In the genomic region with DNA sequence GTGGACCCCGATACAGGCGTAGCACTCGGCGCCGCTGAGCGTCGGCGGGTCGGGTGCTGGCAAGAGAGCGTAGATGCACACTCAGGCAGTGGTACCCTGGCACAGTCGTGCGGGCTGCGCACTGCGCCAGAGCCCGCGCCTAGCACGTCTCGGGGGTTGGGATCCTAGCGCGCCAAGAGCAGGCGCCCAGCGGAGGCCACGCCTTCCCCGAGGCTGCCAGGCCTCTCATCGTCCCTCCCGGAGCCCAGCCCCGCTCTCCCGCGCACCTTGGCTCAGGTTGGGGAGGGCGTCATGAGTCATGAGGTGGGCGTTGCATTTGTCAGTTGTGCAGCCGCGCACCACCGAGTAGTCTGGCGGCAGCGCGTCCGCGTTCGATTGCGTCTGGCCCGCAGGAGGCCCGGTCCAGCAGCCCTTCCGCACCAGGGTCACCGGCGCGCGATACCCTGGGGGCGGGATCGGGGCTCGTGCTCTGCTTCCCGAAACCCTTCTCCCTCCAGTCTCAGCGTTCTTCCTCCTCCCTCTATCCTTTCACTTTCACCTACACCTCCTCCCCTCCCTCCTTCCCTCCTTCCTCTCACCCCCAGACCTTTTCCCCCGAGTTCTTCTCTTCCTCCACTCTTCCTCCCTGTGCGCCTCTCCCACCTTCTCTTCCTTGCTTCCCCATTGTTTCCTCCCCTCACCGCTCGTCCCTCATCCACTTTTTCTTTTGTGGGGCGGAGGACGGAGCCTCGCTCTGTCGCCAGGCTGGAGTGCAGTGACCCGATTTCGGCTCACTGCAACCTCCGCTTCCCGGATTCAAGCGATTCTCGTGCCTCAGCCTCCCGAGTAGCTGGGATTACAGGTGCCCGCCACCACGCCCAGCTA, we compare ENCODE assay signal across 8 cellular contexts. TPM values are rescaled to one million over a fixed set of nuclear protein-coding genes. Genes with fewer than 3 reads are reported as not detected.
DNase-seq lines count a peak whose midpoint lies in the region; ATAC-seq and TF ChIP-seq lines count a peak whose summit lies in the region.

No MANE protein-coding gene starts in this region.

- H3K4me3 ChIP-seq in BJ (ENCODE audit: low read depth, low read length) (peak overlapping the region; percentile 48), dorsolateral prefrontal cortex (peak overlapping the region; percentile 6 to 70 (median 53))

- DNase-seq in BJ (ENCODE audit: low read depth) (no peak), NCI-H128 (lab: John Stamatoyannopoulos, UW; ENCODE audit: unreplicated experiment) (peak; percentile 63), dorsolateral prefrontal cortex (peak in 8 of 10 donors; percentile 33 to 85 (median 66)), middle frontal gyrus (ENCODE audit: extremely low spot score, low spot score) (peak; percentile 44)
- DNase-seq in activated CD4-positive, alpha-beta T cell treated with anti-CD3 and anti-CD28 coated beads, Interleukin-2, amount 50 U/mL, for 24 hours (ENCODE audit: low read depth in 1 of 2, low spot score in 1 of 2), result peak; percentile 36 to 46
- DNase-seq in stimulated activated CD8-positive, alpha-beta memory T cell treated with anti-CD3 and anti-CD28 coated beads, Interleukin-7, amount 100 ng/mL, for 4 hours (ENCODE audit: low read depth in 2 of 2), result peak; percentile 70 to 76

- H3K36me3 ChIP-seq in BJ (ENCODE audit: control insufficient read depth, insufficient read depth, low read length), result no peaks in the 10 kb centered on the region

- CTCF ChIA-PET in BJ (lab: Yijun Ruan, JAX), result interaction anchor here (1.6 kb wide), 1 partner anchor 11 kb away, joined by 8 read pairs; no protein-coding TSS in a partner anchor

- TF ChIP-seq CTCF in BJ (IDR thresholded peaks at IDR 0.05; ENCODE audit: insufficient read depth, low read depth, low read length), result no peak
- TF ChIP-seq CTCF in dorsolateral prefrontal cortex (IDR thresholded peaks at IDR 0.05 in 54 of 56, conservative IDR thresholded peaks at IDR 0.05 in 2 of 56; ENCODE audit: low read depth in 1 of 56, partially characterized antibody in 56 of 56), result no peak

- H3K27me3 ChIP-seq in BJ (ENCODE audit: control insufficient read depth, insufficient read depth, low read length), result peaks cover 13% of the 10 kb centered on the region
- peaks cover 0 to 5% (median 0%) of the 10 kb centered on the region in 45 donors for H3K27me3 ChIP-seq in dorsolateral prefrontal cortex

- intact Hi-C loops in dorsolateral prefrontal cortex (cut with DNase I), result no loop called here

- peak overlapping the region in 32 of 59 donors; percentile 6 to 84 (median 53) for H3K27ac ChIP-seq in dorsolateral prefrontal cortex

- POLR2A ChIA-PET in BJ (lab: Charles Lee), result interaction anchor here (0.6 kb wide), 1 partner anchor 44 kb away, joined by 3 read pairs; the partner anchor contains the start of gene SMG9

- ATAC-seq in GM18909 (IDR thresholded peaks at IDR 0.05; ENCODE audit: poor library complexity, unreplicated experiment), result no peak
- ATAC-seq in GM18520 (IDR thresholded peaks at IDR 0.05; ENCODE audit: unreplicated experiment), result no peak

RNA-seq across cellular contexts. Expression of gene LYPD5, which starts 3.5 kb away (rescaled TPM):
- polyA plus RNA-seq in BJ (2011; rRNA removed), result 0.40 and 0.50 TPM in 2 replicates
- 0.46 and 0.66 TPM in 2 replicates for polyA minus RNA-seq in BJ (2011; rRNA and poly(A)+ RNA removed)
- 10 to 100 TPM in 119 of 120 experiments, 1 to 10 TPM in 1; 8.4 to 38.1 (median 23.9) TPM for total RNA-seq in dorsolateral prefrontal cortex

RNA-seq across cellular contexts. Expression of gene KCNN4, which starts 18.0 kb away (rescaled TPM):
- polyA plus RNA-seq in BJ (2011; rRNA removed), result 0.28 and 0.38 TPM in 2 replicates
- not detected in 2 replicates for polyA minus RNA-seq in BJ (2011; rRNA and poly(A)+ RNA removed)
- total RNA-seq in dorsolateral prefrontal cortex, result 1 to 10 TPM in 109 of 120 experiments, under 1 TPM in 9, not detected in 2; 0.42 to 5.9 (median 2.5) TPM

RNA-seq across cellular contexts. Expression of gene ZNF283, which starts 28.3 kb away (rescaled TPM):
- 3.0 and 4.3 TPM in 2 replicates for polyA plus RNA-seq in BJ (2011; rRNA removed)
- 4.3 and 5.8 TPM in 2 replicates for polyA minus RNA-seq in BJ (2011; rRNA and poly(A)+ RNA removed)
- 10 to 100 TPM; 17.2 to 43.0 (median 24.6) TPM for total RNA-seq in dorsolateral prefrontal cortex

RNA-seq across cellular contexts. Expression of gene SMG9, which starts 44.0 kb away (rescaled TPM):
- polyA plus RNA-seq in BJ (2011; rRNA removed), result 10.1 and 14.8 TPM in 2 replicates
- polyA minus RNA-seq in BJ (2011; rRNA and poly(A)+ RNA removed), result 9.7 and 12.3 TPM in 2 replicates
- 100 to 1,000 TPM in 11 of 120 experiments, 10 to 100 TPM in 109; 48.9 to 130 (median 77.0) TPM for total RNA-seq in dorsolateral prefrontal cortex
